In genomic region chr16:74774223-74775139, GRCh38 we compare ENCODE assay signal across 9 cellular contexts. TPM values are rescaled to one million over a fixed set of nuclear protein-coding genes. Genes with fewer than 3 reads are reported as not detected.
DNase-seq lines count a peak whose midpoint lies in the region; ATAC-seq, FAIRE-seq and TF ChIP-seq lines count a peak whose summit lies in the region.
"Had no signal": no experiment of that assay in that cellular context is flagged by ENCODE, and none has a peak within 500 bp of the region (broad histone marks: within the 10 kb centered on the region; RNA-seq: fewer than 3 reads in every experiment).

Gene FA2H (minus strand): TSS chr16:74774820. CDS start chr16:74774755, 65 bp downstream.

- no peak within 1 kb of the TSS for H3K4ac ChIP-seq in IMR-90 (ENCODE audit: low read depth, low read length)

- H2AK9ac ChIP-seq in IMR-90 (replicated peaks; ENCODE audit: low read depth, low read length, poor library complexity): peak within 1 kb of the TSS; percentile 55

- H2AK5ac ChIP-seq in IMR-90 (ENCODE audit: low read depth, low read length): no peak within 1 kb of the TSS

- H3K36me3 ChIP-seq in IMR-90 (ENCODE audit: control insufficient read depth, insufficient read depth, low read length): no peaks in the 10 kb centered on the region
- no peaks in the 10 kb centered on the region for H3K36me3 ChIP-seq in PC-9 (ENCODE audit: low read depth)
- no peaks in the 10 kb centered on the region for H3K36me3 ChIP-seq in neuron (ENCODE audit: insufficient read depth, low read length)
- no peaks in the 10 kb centered on the region for H3K36me3 ChIP-seq in suprapubic skin

- TF ChIP-seq CTCF in IMR-90 (conservative IDR thresholded peaks at IDR 0.05; ENCODE audit: low read depth, low read length) (peak; percentile 31; the same call in 1 of the 2 replicates), PC-9 (conservative IDR thresholded peaks at IDR 0.05) (peak; percentile 48; the same call in 1 of the 2 replicates), suprapubic skin (IDR thresholded peaks at IDR 0.05) (peak in 1 of 2 donors; percentile 31)

- H3K27me3 Mint-ChIP-seq in activated T-helper 17 cell treated with anti-CD3 and anti-CD28 coated beads, Interleukin-2, amount 50 U/mL, for 72 hours: peaks cover 23% of the 10 kb centered on the region

- peak within 1 kb of the TSS; percentile 25; the same call in 1 of the 2 replicates for H3K4me2 ChIP-seq in IMR-90 (ENCODE audit: low read depth, low read length)
- peak within 1 kb of the TSS; percentile 97 for H3K4me2 ChIP-seq in PC-9

- TF ChIP-seq RAD21 in IMR-90 (IDR thresholded peaks at IDR 0.05; ENCODE audit: low read length): no peak

- peak within 1 kb of the TSS; percentile 64 for H3K4me3 Mint-ChIP-seq in activated T-helper 17 cell treated with anti-CD3 and anti-CD28 coated beads, Interleukin-2, amount 50 U/mL, for 72 hours

- H3K36me3 Mint-ChIP-seq in activated T-helper 17 cell treated with anti-CD3 and anti-CD28 coated beads, Interleukin-2, amount 50 U/mL, for 72 hours (ENCODE audit: low read depth): no peaks in the 10 kb centered on the region

- H3K27ac ChIP-seq in IMR-90 (ENCODE audit: insufficient read depth, low read length) (no peak within 1 kb of the TSS), PC-9 (no peak within 1 kb of the TSS), suprapubic skin (peak within 1 kb of the TSS; percentile 73)

- WGBS in IMR-90 (ENCODE audit: extremely low coverage in 2 of 2, insufficient read length in 1 of 2), 2 experiments: 1% methylated on average over 34 of the region's 94 CpGs; no CpG with 5 or more reads in 1 of the 2 experiments
- WGBS in suprapubic skin: under 1% methylated on average over 14 of the region's 94 CpGs

- no peak within 1 kb of the TSS for H4K91ac ChIP-seq in IMR-90 (ENCODE audit: insufficient read depth, low read depth, low read length)

- BruUV-seq in IMR-90 (replicated peaks; lab: Mats Ljungman, UMichigan): no TSS peak
- BruUV-seq in PC-9 (replicated peaks; lab: Mats Ljungman, UMichigan): no TSS peak

- intact Hi-C loops in IMR-90 (cut with micrococcal nuclease) (no loop called here), PC-9 (cut with micrococcal nuclease; ENCODE audit: unreplicated experiment) (loop anchor here (1.0 to 2.0 kb wide), 2 partner anchors 36 to 39 kb away; no protein-coding TSS in a partner anchor)

- H3K9me3 ChIP-seq in IMR-90 (ENCODE audit: control insufficient read depth, insufficient read depth, low read length): no peaks in the 10 kb centered on the region
- no peaks in the 10 kb centered on the region for H3K9me3 ChIP-seq in PC-9 (ENCODE audit: insufficient read depth, low read depth)
- no peaks in the 10 kb centered on the region for H3K9me3 ChIP-seq in neuron (ENCODE audit: low read length)
- H3K9me3 ChIP-seq in suprapubic skin: no peaks in the 10 kb centered on the region

- no peaks in the 10 kb centered on the region for H3K9me2 ChIP-seq in PC-9 (ENCODE audit: insufficient read depth)

- no peak within 1 kb of the TSS for H3K9ac ChIP-seq in IMR-90 (ENCODE audit: low read depth, low read length)

- TF ChIP-seq POLR2A in IMR-90 (IDR thresholded peaks at IDR 0.05; ENCODE audit: low read depth, low read length) (no peak), suprapubic skin (IDR thresholded peaks at IDR 0.05) (no peak)

- H3K27me3 ChIP-seq in IMR-90 (ENCODE audit: control insufficient read depth, insufficient read depth, low read length): peaks cover 54% of the 10 kb centered on the region
- no peaks in the 10 kb centered on the region for H3K27me3 ChIP-seq in PC-9 (ENCODE audit: insufficient read depth, low read depth)
- peaks cover 44% of the 10 kb centered on the region for H3K27me3 ChIP-seq in neuron (ENCODE audit: insufficient read depth, low read length)
- peaks cover 27% of the 10 kb centered on the region for H3K27me3 ChIP-seq in suprapubic skin

- H2BK20ac ChIP-seq in IMR-90 (ENCODE audit: low read depth, low read length): no peak within 1 kb of the TSS

- H4K5ac ChIP-seq in IMR-90 (ENCODE audit: low read depth, low read length): no peak within 1 kb of the TSS

- DNase-seq in DMS53 (lab: John Stamatoyannopoulos, UW) (peak; percentile 96), IMR-90 (peak; percentile 23), PC-9 (peak; percentile 84 to 95), frontal cortex (ENCODE audit: low spot score in 2 of 2) (peak; percentile 93 to 96), suprapubic skin (ENCODE audit: low spot score in 2 of 2) (peak in 1 of 2 donors; percentile 76)

- no peaks in the 10 kb centered on the region for H3K9me3 Mint-ChIP-seq in activated T-helper 17 cell treated with anti-CD3 and anti-CD28 coated beads, Interleukin-2, amount 50 U/mL, for 72 hours

- dilution Hi-C loops in IMR-90 (cut with HindIII; ENCODE audit: low sequenced_read_pairs, unreplicated experiment): no loop called here

- peak within 1 kb of the TSS; percentile 4; the same call in 1 of the 2 replicates for H3K4me3 ChIP-seq in IMR-90 (ENCODE audit: insufficient read depth, low read depth, low read length)
- H3K4me3 ChIP-seq in PC-9: peak within 1 kb of the TSS; percentile 68
- peak within 1 kb of the TSS; percentile 41 for H3K4me3 ChIP-seq in neuron (ENCODE audit: low read length)
- H3K4me3 ChIP-seq in suprapubic skin: peak within 1 kb of the TSS; percentile 54

- no peak within 1 kb of the TSS for H2BK15ac ChIP-seq in IMR-90 (ENCODE audit: low read depth, low read length)

- H4K20me1 ChIP-seq in IMR-90 (ENCODE audit: insufficient read depth, low read length) (no peaks in the 10 kb centered on the region), PC-9 (ENCODE audit: insufficient read depth) (no peaks in the 10 kb centered on the region)

- H3F3A ChIP-seq in PC-9 (ENCODE audit: insufficient read depth, low read depth): peaks cover 9% of the 10 kb centered on the region

- TF ChIP-seq EP300 in suprapubic skin (IDR thresholded peaks at IDR 0.05): no peak

- H3K79me1 ChIP-seq in IMR-90 (ENCODE audit: low read depth in 1 of 2, low read length in 2 of 2): no peaks in the 10 kb centered on the region

- FAIRE-seq in frontal cortex (lab: Jason Lieb, UNC): no peak
- FAIRE-seq: endometrium had no signal

- ATAC-seq in GM21529 (IDR thresholded peaks at IDR 0.05; ENCODE audit: unreplicated experiment) (peak; percentile 85), IMR-90 (ENCODE audit: low read depth) (peak; percentile 95)
- ATAC-seq in activated T-helper 17 cell treated with anti-CD3 and anti-CD28 coated beads, Interleukin-2, amount 50 U/mL, for 72 hours (replicated peaks): peak; percentile 99

- CTCF ChIA-PET in IMR-90 (lab: Yijun Ruan, JAX) (interaction anchor here (1.2 to 1.3 kb wide), 2 partner anchors 10 to 88 kb away, joined by 3 to 6 read pairs; no protein-coding TSS in a partner anchor), PC-9 (lab: Charles Lee) (interaction anchor here (0.7 kb wide), 2 partner anchors 21 to 210 kb away, joined by 3 to 5 read pairs; partner anchors contain the start of gene WDR59)

- H3K18ac ChIP-seq in IMR-90 (ENCODE audit: low read depth, low read length): no peak within 1 kb of the TSS

- no peak within 1 kb of the TSS for H4K8ac ChIP-seq in IMR-90 (ENCODE audit: low read depth in 2 of 2, low read length in 2 of 2)

- H2BK120ac ChIP-seq in IMR-90 (ENCODE audit: low read depth, low read length): no peak within 1 kb of the TSS

- H3K79me2 ChIP-seq in PC-9 (ENCODE audit: low read depth): no peaks in the 10 kb centered on the region

- no peak within 1 kb of the TSS for H3K27ac Mint-ChIP-seq in activated T-helper 17 cell treated with anti-CD3 and anti-CD28 coated beads, Interleukin-2, amount 50 U/mL, for 72 hours

- no peak within 1 kb of the TSS for H2BK5ac ChIP-seq in IMR-90 (ENCODE audit: low read depth, low read length, poor library complexity, severe bottlenecking)

- H3K9me1 ChIP-seq in IMR-90 (ENCODE audit: insufficient read depth, low read length): no peaks in the 10 kb centered on the region

- in situ Hi-C loops in IMR-90 (cut with MboI; ENCODE audit: low sequenced_read_pairs): no loop called here

- H3K4me1 Mint-ChIP-seq in activated T-helper 17 cell treated with anti-CD3 and anti-CD28 coated beads, Interleukin-2, amount 50 U/mL, for 72 hours: peaks cover 5% of the 10 kb centered on the region

- peak within 1 kb of the TSS; percentile 67 for H2AFZ ChIP-seq in IMR-90 (replicated peaks; ENCODE audit: low read length, poor library complexity)
- H2AFZ ChIP-seq in PC-9: peak within 1 kb of the TSS; percentile 86
- H2AFZ ChIP-seq in neuron (ENCODE audit: low read depth, low read length): peak within 1 kb of the TSS; percentile 70

- H3K4me1 ChIP-seq in IMR-90 (ENCODE audit: control insufficient read depth, insufficient read depth, low read length) (no peaks in the 10 kb centered on the region; the same call in 1 of the 2 replicates), PC-9 (replicated peaks; ENCODE audit: insufficient read depth) (peaks cover 4% of the 10 kb centered on the region; the same call in 1 of the 2 replicates), neuron (ENCODE audit: insufficient read depth, low read length) (peaks cover 7% of the 10 kb centered on the region), suprapubic skin (peaks cover 16% of the 10 kb centered on the region)

- POLR2A ChIA-PET in IMR-90 (lab: Charles Lee; ENCODE audit: unreplicated experiment) (interaction anchor here (0.6 kb wide), 1 partner anchor 211 kb away, joined by 24 read pairs; the partner anchor contains the start of gene WDR59), PC-9 (lab: Charles Lee; ENCODE audit: unreplicated experiment) (interaction anchor here (0.6 to 0.9 kb wide), 5 partner anchors 44 to 583 kb away, joined by 3 to 8 read pairs (median 3); partner anchors contain the start of gene RFWD3)

- H3K56ac ChIP-seq in IMR-90 (ENCODE audit: extremely low read depth, insufficient read depth, low read length): no peak within 1 kb of the TSS

- no peak within 1 kb of the TSS for H3K14ac ChIP-seq in IMR-90 (replicated peaks; ENCODE audit: low read depth, low read length)

- H3K23ac ChIP-seq in IMR-90 (ENCODE audit: low read depth, low read length): no peak within 1 kb of the TSS

TF ChIP-seq in IMR-90, 13 proteins besides CTCF, POLR2A, EP300 and RAD21:
- TF ChIP-seq MAZ (IDR thresholded peaks at IDR 0.05; ENCODE audit: borderline replicate concordance, low read depth, low read length): peak; percentile 44; the same call in 1 of the 2 replicates
- TF ChIP-seq CHD1 (IDR thresholded peaks at IDR 0.05; ENCODE audit: low read depth, low read length): no peak
- peak; percentile 9; the same call in 1 of the 2 replicates for TF ChIP-seq SMC3 (IDR thresholded peaks at IDR 0.05; ENCODE audit: low read depth, low read length)

RNA-seq across cellular contexts. Expression of gene FA2H, which starts in this region (rescaled TPM):
- not detected in 2 replicates for total RNA-seq in IMR-90 (2012; rRNA removed)
- not detected in 2 replicates for polyA plus RNA-seq in IMR-90 (2012; rRNA removed)
- polyA plus RNA-seq in IMR-90 (2012; cell fraction: cytosol; rRNA removed): 0.01 TPM in 1 of 2 replicates, not detected in the other
- polyA plus RNA-seq in IMR-90 (2012; cell fraction: nucleus; rRNA removed; ENCODE audit: low replicate concordance): 0.02 TPM in 1 of 2 replicates, not detected in the other
- 3.5 and 4.8 TPM in 2 replicates for total RNA-seq in PC-9 (2021)
- under 1 TPM in 1 of 2 donors, not detected in 1; 0.19 TPM for total RNA-seq in activated T-helper 17 cell treated with anti-CD3 and anti-CD28 coated beads, Interleukin-2, amount 50 U/mL, for 72 hours
- total RNA-seq in frontal cortex: 0.41 TPM
- 10 to 100 TPM in 1 of 4 donors, 1 to 10 TPM in 3; 6.8 to 11.3 (median 8.8) TPM for total RNA-seq in suprapubic skin

Comparison
In these comparisons a context has a peak if more than half of its experiments do, and no peak if none do; other contexts are left out.
1. Peak in DNase-seq, ATAC-seq, H3K4me3 ChIP-seq and H3K4me2 ChIP-seq in IMR-90; RNA of the gene not detected or under 1 TPM.
2. Peak in ATAC-seq in activated T-helper 17 cell treated with anti-CD3 and anti-CD28 coated beads, Interleukin-2, amount 50 U/mL, for 72 hours; RNA of the gene not detected or under 1 TPM.
3. Peak in DNase-seq in frontal cortex; RNA of the gene not detected or under 1 TPM.
4. H3K4me3 ChIP-seq: peak in every context shown above with its lines; median percentile 68 in PC-9; 54 in suprapubic skin; 41 in neuron; 4 in IMR-90.